ENCODE assay signal across 28 cellular contexts in genomic region chr3:117047951-117048705, GRCh38.
"Had no signal": no experiment of that assay in that cellular context is flagged by ENCODE, and none has a peak within 500 bp of the region (broad histone marks: within the 10 kb centered on the region; RNA-seq: fewer than 3 reads in every experiment).

No MANE protein-coding gene starts in this region.

- H3K36me3 ChIP-seq: adrenal gland, breast epithelium, MG63, Peyer's patch had no signal

- H3K4me1 ChIP-seq: adrenal gland, breast epithelium, Peyer's patch had no signal

- ATAC-seq: activated CD8-positive, alpha-beta T cell treated with anti-CD3 and anti-CD28 coated beads, Interleukin-2, amount 10 ng/mL, durations not matched to agents 7 days and 5 days; body of pancreas; PC-3; SK-N-SH treated with all-trans-retinoic acid at 6 μM for 48 hours had no signal

- H3K4me3 ChIP-seq: adrenal gland, body of pancreas, breast epithelium, MG63, Peyer's patch had no signal

- H3K27ac ChIP-seq: adrenal gland, body of pancreas, breast epithelium, Peyer's patch had no signal

- H3K9me3 ChIP-seq: adrenal gland, body of pancreas, breast epithelium, MG63, Peyer's patch had no signal

- DNase-seq: activated CD4-positive, alpha-beta T cell treated with anti-CD3 and anti-CD28 coated beads, Interleukin-2, amount 10 ng/mL, durations not matched to agents 24 days and 14 days; activated CD4-positive, alpha-beta T cell treated with anti-CD3 and anti-CD28 coated beads, Interleukin-2, amount 50 U/mL, for 48 hours; activated CD8-positive, alpha-beta T cell treated with anti-CD3 and anti-CD28 coated beads, Interleukin-2, amount 10 ng/mL, durations not matched to agents 7 days and 5 days; activated gamma-delta T cell; activated naive CD4-positive, alpha-beta T cell treated with Interleukin-2 at 50 U/mL for 16 hours; activated naive CD8-positive, alpha-beta T cell treated with anti-CD3 and anti-CD28 coated beads, Interleukin-2, amount 10 ng/mL, durations not matched to agents 7 days and 5 days; activated T-cell treated with anti-CD3 and anti-CD28 coated beads, Interleukin-2, amount 50 U/mL, for 24 hours; body of pancreas; Kasumi-1; KG1; MG63; NCI-H1048; NCI-H1105 treated with DMSO at 0.1 percent for 48 hours; NCI-H1436; NCI-H1694 treated with DMSO at 0.1 percent for 48 hours; NCI-H2029; NCI-H510A; NCI-H526; NCI-H748 treated with DMSO at 0.1 percent for 48 hours; NK-92 treated with Interleukin-12 subunit alpha and Interleukin-12 subunit beta, amount 100 ng/mL, for 24 hours; PC-3; Peyer's patch; RPMI8226; SIG-M5; T1000 had no signal

- H3K27me3 ChIP-seq: adrenal gland, body of pancreas, breast epithelium, MG63, Peyer's patch had no signal
